In the genomic region with DNA sequence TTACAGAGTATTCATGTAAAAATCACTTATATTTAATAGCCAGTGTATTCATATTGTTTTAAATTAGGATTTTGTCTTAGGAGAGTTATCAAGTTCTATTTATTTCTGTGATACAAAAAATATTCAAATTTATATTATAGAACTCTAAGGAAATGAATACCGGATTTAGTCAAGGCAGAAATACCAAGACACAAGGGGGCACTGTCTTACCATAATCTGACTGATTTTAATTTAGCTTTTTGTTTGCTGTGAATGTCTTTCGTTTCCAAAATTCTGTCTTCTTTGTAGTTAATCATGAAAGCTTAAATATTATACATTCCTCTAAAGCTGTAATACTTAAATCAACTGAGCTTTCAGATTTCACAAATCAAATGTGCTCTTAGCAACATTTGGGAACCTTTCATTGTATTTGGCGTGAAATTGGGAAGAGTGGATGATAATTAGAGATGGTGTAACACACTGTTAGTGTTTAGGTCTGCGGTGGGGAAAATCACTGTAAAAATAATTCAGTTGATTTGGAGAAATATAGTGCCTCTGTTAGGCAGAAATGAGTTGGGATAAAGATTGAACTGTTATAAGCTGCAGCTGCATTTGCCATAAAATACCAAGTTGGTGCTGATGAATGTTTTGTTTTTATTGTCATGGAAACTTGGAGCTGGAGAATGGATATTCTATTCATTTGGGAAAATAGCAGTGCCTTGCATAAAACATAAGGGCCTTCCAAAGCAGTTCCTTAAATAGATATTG, we compare ENCODE assay signal across 9 cellular contexts.
A peak's percentile ranks its signal among the peaks of the same experiment; 100 is the strongest.
DNase-seq lines count a peak whose midpoint lies in the region; ATAC-seq and TF ChIP-seq lines count a peak whose summit lies in the region.
"Had no signal": no experiment of that assay in that cellular context is flagged by ENCODE, and none has a peak within 500 bp of the region (broad histone marks: within the 10 kb centered on the region; RNA-seq: fewer than 3 reads in every experiment).

No MANE protein-coding gene starts in this region.

- POLR2A ChIA-PET in activated B cell treated with CpG ODN at 0.5 μM for 24 hours (lab: Charles Lee) = interaction anchor here (0.7 to 4.0 kb wide), 4 partner anchors 156 to 381 kb away, joined by 3 to 23 read pairs (median 12); no protein-coding TSS in a partner anchor

- H3K27ac Mint-ChIP-seq in activated B cell treated with CpG ODN at 0.5 μM for 24 hours = no peak overlapping the region

- H3K27ac ChIP-seq in left ventricle myocardium inferior (replicated peaks) = peak overlapping the region; percentile 67
- peak overlapping the region in 3 of 4 donors; percentile 12 to 50 (median 33) for H3K27ac ChIP-seq in sigmoid colon

- H3K36me3 Mint-ChIP-seq in activated B cell treated with CpG ODN at 0.5 μM for 24 hours (ENCODE audit: low read depth) = peaks cover 15% of the 10 kb centered on the region

- TF ChIP-seq EP300 in sigmoid colon (IDR thresholded peaks at IDR 0.05) = no peak

- CTCF ChIA-PET in activated B cell treated with CpG ODN at 0.5 μM for 24 hours (lab: Charles Lee) = interaction anchor here (0.6 to 8.0 kb wide), 39 partner anchors 8 to 682 kb away, joined by 3 to 202 read pairs (median 4); partner anchors contain the start of genes MNS1 and TCF12

- no peak for TF ChIP-seq POLR2A in sigmoid colon (IDR thresholded peaks at IDR 0.05)

- TF ChIP-seq CTCF in activated B cell treated with CpG ODN at 0.5 μM for 24 hours (IDR thresholded peaks at IDR 0.05) (peak; percentile 42), left ventricle myocardium inferior (IDR thresholded peaks at IDR 0.05; ENCODE audit: borderline replicate concordance) (peak; percentile 88), sigmoid colon (IDR thresholded peaks at IDR 0.05) (peak in 3 of 4 experiments; percentile 54 to 68 (median 55))

- ATAC-seq in activated B cell treated with CpG ODN at 0.5 μM for 24 hours (ENCODE audit: low read depth) (no peak), GM21381 (IDR thresholded peaks at IDR 0.05; ENCODE audit: unreplicated experiment) (no peak)

- H3K9me3 ChIP-seq in left ventricle myocardium inferior (replicated peaks) = peaks cover 4% of the 10 kb centered on the region
- no peaks in the 10 kb centered on the region for H3K9me3 ChIP-seq in sigmoid colon

- H3K4me1 Mint-ChIP-seq in activated B cell treated with CpG ODN at 0.5 μM for 24 hours = peaks cover 16% of the 10 kb centered on the region

- peaks cover 4% of the 10 kb centered on the region for H3K36me3 ChIP-seq in left ventricle myocardium inferior
- H3K36me3 ChIP-seq in sigmoid colon = no peaks in the 10 kb centered on the region

- H3K4me1 ChIP-seq in left ventricle myocardium inferior = peaks cover 44% of the 10 kb centered on the region
- H3K4me1 ChIP-seq in sigmoid colon = peaks cover 0 to 45% (median 36%) of the 10 kb centered on the region in 4 donors

- 11 to 24% methylated on average over 4 of the region's 4 CpGs for WGBS in sigmoid colon, 2 donors

- no peaks in the 10 kb centered on the region for H3K27me3 Mint-ChIP-seq in activated B cell treated with CpG ODN at 0.5 μM for 24 hours
- H3K27me3 Mint-ChIP-seq: CD4-positive, alpha-beta memory T cell had no signal

- H3K27me3 ChIP-seq in left ventricle myocardium inferior (ENCODE audit: low read depth) (no peaks in the 10 kb centered on the region), sigmoid colon (no peaks in the 10 kb centered on the region)

- H3K4me3 Mint-ChIP-seq in activated B cell treated with CpG ODN at 0.5 μM for 24 hours = peak overlapping the region; percentile 48
- H3K4me3 Mint-ChIP-seq: CD4-positive, alpha-beta memory T cell had no signal

- intact Hi-C loops in activated B cell treated with CpG ODN at 0.5 μM for 24 hours (cut with micrococcal nuclease) = loop anchor here (1.0 to 5.0 kb wide), 7 partner anchors 68 to 650 kb away; no protein-coding TSS in a partner anchor
- intact Hi-C loops in left ventricle myocardium inferior (cut with micrococcal nuclease) = loop anchor here (2.0 to 5.0 kb wide), 2 partner anchors 66 to 160 kb away; no protein-coding TSS in a partner anchor
- intact Hi-C loops in sigmoid colon (cut with DNase I) = loop anchor here (2.0 to 10.0 kb wide), 3 partner anchors 160 to 322 kb away; partner anchors contain the start of gene TCF12

- no peaks in the 10 kb centered on the region for H3K9me3 Mint-ChIP-seq in activated B cell treated with CpG ODN at 0.5 μM for 24 hours

- H3K4me3 ChIP-seq in left ventricle myocardium inferior (peak overlapping the region; percentile 47), sigmoid colon (peak overlapping the region in 2 of 4 donors; percentile 14 to 23)

- peak; percentile 36 for DNase-seq in NCI-H187 treated with DMSO at 0.1 percent for 48 hours (lab: John Stamatoyannopoulos, UW)
- DNase-seq in NCI-H187 (lab: John Stamatoyannopoulos, UW) = no peak
- peak; percentile 38 for DNase-seq in NCI-H146 treated with DMSO at 0.1 percent for 48 hours (lab: John Stamatoyannopoulos, UW; ENCODE audit: unreplicated experiment)
- DNase-seq in activated B cell treated with CpG ODN at 0.5 μM for 24 hours = no peak
- DNase-seq in left ventricle myocardium inferior = no peak
- DNase-seq in sigmoid colon = no peak
- no peak for DNase-seq in stimulated activated CD8-positive, alpha-beta memory T cell treated with anti-CD3 and anti-CD28 coated beads, Interleukin-4, amount 100 ng/mL, for 48 hours

Comparison
In these comparisons a context has a peak if more than half of its experiments do, and no peak if none do; other contexts are left out.
1. DNase-seq: peak in NCI-H187 treated with DMSO at 0.1 percent for 48 hours (single experiment) and NCI-H146 treated with DMSO at 0.1 percent for 48 hours (single experiment); none in NCI-H187 (0 of 2), activated B cell treated with CpG ODN at 0.5 μM for 24 hours (single experiment), left ventricle myocardium inferior (single experiment), sigmoid colon (single experiment) and stimulated activated CD8-positive, alpha-beta memory T cell treated with anti-CD3 and anti-CD28 coated beads, Interleukin-4, amount 100 ng/mL, for 48 hours (single experiment).
2. Peak in every context shown above with its lines, with median percentiles within 50 percentile points of each other: CTCF ChIP-seq.